9 cellular contexts compared by ENCODE assay signal in the genomic region with DNA sequence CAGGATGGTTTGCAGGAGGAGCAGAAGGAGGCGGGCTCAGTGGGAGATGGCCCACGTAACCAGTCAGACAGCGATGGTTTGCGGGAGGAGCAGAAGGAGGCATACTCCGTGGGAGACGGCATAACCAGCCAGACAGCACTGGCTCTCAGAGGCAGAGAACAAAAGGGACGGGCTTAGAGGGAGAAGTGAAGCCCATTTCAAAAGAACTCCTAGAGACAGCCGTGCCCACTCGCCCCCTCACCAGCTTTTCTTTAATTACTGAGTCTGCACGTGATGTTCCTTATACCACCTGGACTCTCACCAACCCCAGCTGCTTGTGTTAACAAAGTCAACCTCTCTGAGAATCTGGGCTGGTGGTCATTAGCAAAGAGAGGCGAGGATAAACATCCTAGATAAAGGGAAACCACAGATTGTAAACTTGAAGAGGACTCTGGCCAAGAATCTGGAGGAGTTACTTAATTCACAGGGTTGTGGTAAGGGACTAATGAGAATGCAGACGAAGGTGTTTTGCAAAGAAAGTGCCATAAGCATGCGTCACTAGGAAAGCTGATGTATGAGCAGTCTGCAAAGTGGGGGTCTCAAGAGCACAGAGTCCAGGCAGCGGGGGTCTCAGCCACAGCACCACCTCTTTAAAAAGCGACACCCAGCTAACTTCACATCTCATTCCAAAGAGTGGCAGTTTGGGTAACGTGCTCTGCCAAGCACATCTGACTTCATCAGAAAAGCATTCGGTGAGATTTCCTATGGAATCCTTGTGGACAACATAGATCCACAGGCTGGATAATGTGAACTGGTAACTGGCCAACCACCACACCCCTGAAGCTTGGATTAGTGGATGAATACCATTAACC. TPM values are rescaled to one million over a fixed set of nuclear protein-coding genes. Genes with fewer than 3 reads are reported as not detected.
DNase-seq lines count a peak whose midpoint lies in the region; ATAC-seq and TF ChIP-seq lines count a peak whose summit lies in the region.
"Had no signal": no experiment of that assay in that cellular context is flagged by ENCODE, and none has a peak within 500 bp of the region (broad histone marks: within the 10 kb centered on the region; RNA-seq: fewer than 3 reads in every experiment).

No MANE protein-coding gene starts in this region.

- ATAC-seq in Panc1 = peak; percentile 83
- no peak for ATAC-seq in GM21723 (IDR thresholded peaks at IDR 0.05; ENCODE audit: unreplicated experiment)
- ATAC-seq in HG03025 (IDR thresholded peaks at IDR 0.05; ENCODE audit: low FRiP score, unreplicated experiment) = no peak

- H3K4me3 ChIP-seq in H7 (ENCODE audit: insufficient read depth, low read depth, low read length) (no peak overlapping the region), Panc1 (ENCODE audit: low read depth in 2 of 2, low read length in 2 of 2) (peak overlapping the region in 1 of 2 experiments; percentile 29; a peak in 2 of 4 replicates), sigmoid colon (peak overlapping the region in 1 of 4 donors; percentile 4), left ventricle myocardium inferior (no peak overlapping the region)

- intact Hi-C loops in Panc1 (cut with micrococcal nuclease; ENCODE audit: unreplicated experiment) (no loop called here), sigmoid colon (cut with DNase I) (no loop called here), left ventricle myocardium inferior (cut with micrococcal nuclease) (no loop called here)

- H3K9me3 ChIP-seq in Panc1 (ENCODE audit: control insufficient read depth, insufficient read depth, low read depth, low read length) (no peaks in the 10 kb centered on the region), sigmoid colon (no peaks in the 10 kb centered on the region), left ventricle myocardium inferior (replicated peaks) (no peaks in the 10 kb centered on the region)

- H3K27me3 ChIP-seq in H7 (ENCODE audit: control insufficient read depth, insufficient read depth, low read length) (no peaks in the 10 kb centered on the region), Panc1 (ENCODE audit: control insufficient read depth, insufficient read depth, low read length) (no peaks in the 10 kb centered on the region), sigmoid colon (no peaks in the 10 kb centered on the region), left ventricle myocardium inferior (ENCODE audit: low read depth) (no peaks in the 10 kb centered on the region)

- in situ Hi-C loops in Panc1 (cut with HindIII; ENCODE audit: low pct_unique_long_range_greater_than_20kb, low sequenced_read_pairs) = no loop called here

- CTCF ChIA-PET in Panc1 (lab: Charles Lee) (no interaction called here), HEK293T (lab: Yijun Ruan, JAX) (interaction anchor here (0.5 kb wide), 1 partner anchor 13 kb away, joined by 3 read pairs; no protein-coding TSS in a partner anchor)

- TF ChIP-seq CTCF in Panc1 (IDR thresholded peaks at IDR 0.05) (no peak), sigmoid colon (IDR thresholded peaks at IDR 0.05) (no peak), left ventricle myocardium inferior (IDR thresholded peaks at IDR 0.05; ENCODE audit: borderline replicate concordance) (no peak)

- peak; percentile 67 for DNase-seq in H7
- peak; percentile 85 for DNase-seq in Panc1 (ENCODE audit: low read depth, low spot score)
- DNase-seq in fibroblast of peridontal ligament (ENCODE audit: extremely low read depth) = peak; percentile 99
- DNase-seq in sigmoid colon = peak; percentile 82
- DNase-seq in HEK293T (ENCODE audit: extremely low spot score) = no peak
- no peak for DNase-seq in left ventricle myocardium inferior

- peak overlapping the region; percentile 74 for H3K27ac ChIP-seq in Panc1 (ENCODE audit: low read length)
- peak overlapping the region; percentile 55 to 88 (median 76) for H3K27ac ChIP-seq in sigmoid colon
- no peak overlapping the region for H3K27ac ChIP-seq in left ventricle myocardium inferior (replicated peaks)
- H3K27ac ChIP-seq: KMS-11 had no signal

- peak in 1 of 2 donors; percentile 11 for TF ChIP-seq POLR2A in sigmoid colon (IDR thresholded peaks at IDR 0.05)

- WGBS in sigmoid colon, 2 donors = 41 to 61% methylated on average over 17 of the region's 17 CpGs

- POLR2A ChIA-PET in Panc1 (lab: Charles Lee) (interaction anchor here (0.7 kb wide), 1 partner anchor 189 kb away, joined by 3 read pairs; no protein-coding TSS in a partner anchor), HEK293T (lab: Yijun Ruan, JAX) (no interaction called here)

- TF ChIP-seq EP300 in sigmoid colon (IDR thresholded peaks at IDR 0.05) = no peak

- no TSS peak for BruUV-seq in Panc1 (replicated peaks; lab: Mats Ljungman, UMichigan)

- H3K36me3 ChIP-seq in H7 (replicated peaks; ENCODE audit: control insufficient read depth, insufficient read depth, low read length) (peaks cover 2% of the 10 kb centered on the region; the same call in 1 of the 2 replicates), Panc1 (ENCODE audit: control insufficient read depth, insufficient read depth, low read length) (peaks cover 3% of the 10 kb centered on the region; the same call in 1 of the 2 replicates), sigmoid colon (peaks cover 0 to 6% (median 0%) of the 10 kb centered on the region in 4 donors), left ventricle myocardium inferior (no peaks in the 10 kb centered on the region)

- H3K4me1 ChIP-seq in Panc1 (ENCODE audit: control insufficient read depth, insufficient read depth, low read length) (peaks cover 73% of the 10 kb centered on the region), sigmoid colon (peaks cover 0 to 53% (median 41%) of the 10 kb centered on the region in 4 donors), left ventricle myocardium inferior (peaks cover 24% of the 10 kb centered on the region)

TF ChIP-seq in HEK293T, 16 proteins besides CTCF, POLR2A, EP300 and RAD21:
- TF ChIP-seq CTBP1 (IDR thresholded peaks at IDR 0.05; ENCODE audit: borderline replicate concordance) = no peak
- no peak for TF ChIP-seq FOXK2 (IDR thresholded peaks at IDR 0.05)
- TF ChIP-seq NFRKB (IDR thresholded peaks at IDR 0.05) = no peak
- TF ChIP-seq ELF4 (IDR thresholded peaks at IDR 0.05) = no peak
- TF ChIP-seq SP1 (IDR thresholded peaks at IDR 0.05) = no peak
- TF ChIP-seq FOXA1 (IDR thresholded peaks at IDR 0.05) = no peak
- TF ChIP-seq ZNF384 (IDR thresholded peaks at IDR 0.05) = no peak
- TF ChIP-seq L3MBTL2 (conservative IDR thresholded peaks at IDR 0.05) = no peak
- no peak for TF ChIP-seq BHLHE40 (IDR thresholded peaks at IDR 0.05; ENCODE audit: borderline replicate concordance)
- no peak for TF ChIP-seq FOXM1 (IDR thresholded peaks at IDR 0.05; ENCODE audit: borderline replicate concordance)
- no peak for TF ChIP-seq ARNT (IDR thresholded peaks at IDR 0.05)
- TF ChIP-seq SUZ12 (IDR thresholded peaks at IDR 0.05) = no peak
- TF ChIP-seq LEF1 (IDR thresholded peaks at IDR 0.05; ENCODE audit: borderline replicate concordance) = no peak
- no peak for TF ChIP-seq TARDBP (IDR thresholded peaks at IDR 0.05)
- TF ChIP-seq, protein P1, sequence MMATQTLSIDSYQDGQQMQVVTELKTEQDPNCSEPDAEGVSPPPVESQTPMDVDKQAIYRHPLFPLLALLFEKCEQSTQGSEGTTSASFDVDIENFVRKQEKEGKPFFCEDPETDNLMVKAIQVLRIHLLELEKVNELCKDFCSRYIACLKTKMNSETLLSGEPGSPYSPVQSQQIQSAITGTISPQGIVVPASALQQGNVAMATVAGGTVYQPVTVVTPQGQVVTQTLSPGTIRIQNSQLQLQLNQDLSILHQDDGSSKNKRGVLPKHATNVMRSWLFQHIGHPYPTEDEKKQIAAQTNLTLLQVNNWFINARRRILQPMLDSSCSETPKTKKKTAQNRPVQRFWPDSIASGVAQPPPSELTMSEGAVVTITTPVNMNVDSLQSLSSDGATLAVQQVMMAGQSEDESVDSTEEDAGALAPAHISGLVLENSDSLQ (IDR thresholded peaks at IDR 0.05) = no peak

RNA-seq across cellular contexts. Expression of a gene that starts 51.7 kb away (rescaled TPM):
- 127 and 142 TPM in 2 replicates for total RNA-seq in H7 (2014; rRNA removed; shearing (Covaris generic))
- total RNA-seq in Panc1 (2021; ENCODE audit: unreplicated experiment) (126 TPM), sigmoid colon (10 to 100 TPM; 50.4 to 75.9 (median 67.1) TPM), left ventricle myocardium inferior (13.8 TPM)
- 134 TPM for polyA plus RNA-seq in Panc1 (2012; ENCODE audit: insufficient read length)
- polyA plus RNA-seq in sigmoid colon = 10 to 100 TPM in 1 of 3 donors, 1 to 10 TPM in 2; 1.4 to 11.5 (median 8.4) TPM

Comparison
In these comparisons a context has a peak if more than half of its experiments do, and no peak if none do; other contexts are left out.
1. DNase-seq: peak in H7 (single experiment), Panc1 (single experiment), fibroblast of peridontal ligament (single experiment) and sigmoid colon (single experiment); none in HEK293T (single experiment) and left ventricle myocardium inferior (single experiment).